ENCODE assay signal across 1 cellular context in the genomic region with DNA sequence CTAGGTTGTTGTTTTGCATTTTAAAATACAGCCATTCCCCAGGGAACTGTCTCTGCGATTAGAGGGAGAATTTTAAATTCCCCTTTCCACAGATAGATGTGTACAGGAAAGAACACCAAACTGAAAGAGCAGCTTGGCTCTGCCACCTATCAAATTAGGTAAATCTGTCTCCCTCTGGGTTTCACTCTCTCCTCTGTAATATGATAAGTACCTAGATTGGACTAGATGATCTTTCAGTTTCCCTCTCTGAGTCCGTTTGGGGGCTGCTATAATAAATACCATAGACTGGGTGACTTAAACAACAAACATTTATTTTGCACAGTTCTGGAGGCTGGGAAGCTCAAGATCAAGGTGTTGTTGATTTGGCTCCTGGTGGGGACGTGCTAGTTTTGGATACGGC.
TF ChIP-seq lines count a peak whose summit lies in the region.

No MANE protein-coding gene starts in this region.

TF ChIP-seq in H1, 55 proteins besides CTCF, POLR2A, EP300 and RAD21:
- TF ChIP-seq, protein P1, sequence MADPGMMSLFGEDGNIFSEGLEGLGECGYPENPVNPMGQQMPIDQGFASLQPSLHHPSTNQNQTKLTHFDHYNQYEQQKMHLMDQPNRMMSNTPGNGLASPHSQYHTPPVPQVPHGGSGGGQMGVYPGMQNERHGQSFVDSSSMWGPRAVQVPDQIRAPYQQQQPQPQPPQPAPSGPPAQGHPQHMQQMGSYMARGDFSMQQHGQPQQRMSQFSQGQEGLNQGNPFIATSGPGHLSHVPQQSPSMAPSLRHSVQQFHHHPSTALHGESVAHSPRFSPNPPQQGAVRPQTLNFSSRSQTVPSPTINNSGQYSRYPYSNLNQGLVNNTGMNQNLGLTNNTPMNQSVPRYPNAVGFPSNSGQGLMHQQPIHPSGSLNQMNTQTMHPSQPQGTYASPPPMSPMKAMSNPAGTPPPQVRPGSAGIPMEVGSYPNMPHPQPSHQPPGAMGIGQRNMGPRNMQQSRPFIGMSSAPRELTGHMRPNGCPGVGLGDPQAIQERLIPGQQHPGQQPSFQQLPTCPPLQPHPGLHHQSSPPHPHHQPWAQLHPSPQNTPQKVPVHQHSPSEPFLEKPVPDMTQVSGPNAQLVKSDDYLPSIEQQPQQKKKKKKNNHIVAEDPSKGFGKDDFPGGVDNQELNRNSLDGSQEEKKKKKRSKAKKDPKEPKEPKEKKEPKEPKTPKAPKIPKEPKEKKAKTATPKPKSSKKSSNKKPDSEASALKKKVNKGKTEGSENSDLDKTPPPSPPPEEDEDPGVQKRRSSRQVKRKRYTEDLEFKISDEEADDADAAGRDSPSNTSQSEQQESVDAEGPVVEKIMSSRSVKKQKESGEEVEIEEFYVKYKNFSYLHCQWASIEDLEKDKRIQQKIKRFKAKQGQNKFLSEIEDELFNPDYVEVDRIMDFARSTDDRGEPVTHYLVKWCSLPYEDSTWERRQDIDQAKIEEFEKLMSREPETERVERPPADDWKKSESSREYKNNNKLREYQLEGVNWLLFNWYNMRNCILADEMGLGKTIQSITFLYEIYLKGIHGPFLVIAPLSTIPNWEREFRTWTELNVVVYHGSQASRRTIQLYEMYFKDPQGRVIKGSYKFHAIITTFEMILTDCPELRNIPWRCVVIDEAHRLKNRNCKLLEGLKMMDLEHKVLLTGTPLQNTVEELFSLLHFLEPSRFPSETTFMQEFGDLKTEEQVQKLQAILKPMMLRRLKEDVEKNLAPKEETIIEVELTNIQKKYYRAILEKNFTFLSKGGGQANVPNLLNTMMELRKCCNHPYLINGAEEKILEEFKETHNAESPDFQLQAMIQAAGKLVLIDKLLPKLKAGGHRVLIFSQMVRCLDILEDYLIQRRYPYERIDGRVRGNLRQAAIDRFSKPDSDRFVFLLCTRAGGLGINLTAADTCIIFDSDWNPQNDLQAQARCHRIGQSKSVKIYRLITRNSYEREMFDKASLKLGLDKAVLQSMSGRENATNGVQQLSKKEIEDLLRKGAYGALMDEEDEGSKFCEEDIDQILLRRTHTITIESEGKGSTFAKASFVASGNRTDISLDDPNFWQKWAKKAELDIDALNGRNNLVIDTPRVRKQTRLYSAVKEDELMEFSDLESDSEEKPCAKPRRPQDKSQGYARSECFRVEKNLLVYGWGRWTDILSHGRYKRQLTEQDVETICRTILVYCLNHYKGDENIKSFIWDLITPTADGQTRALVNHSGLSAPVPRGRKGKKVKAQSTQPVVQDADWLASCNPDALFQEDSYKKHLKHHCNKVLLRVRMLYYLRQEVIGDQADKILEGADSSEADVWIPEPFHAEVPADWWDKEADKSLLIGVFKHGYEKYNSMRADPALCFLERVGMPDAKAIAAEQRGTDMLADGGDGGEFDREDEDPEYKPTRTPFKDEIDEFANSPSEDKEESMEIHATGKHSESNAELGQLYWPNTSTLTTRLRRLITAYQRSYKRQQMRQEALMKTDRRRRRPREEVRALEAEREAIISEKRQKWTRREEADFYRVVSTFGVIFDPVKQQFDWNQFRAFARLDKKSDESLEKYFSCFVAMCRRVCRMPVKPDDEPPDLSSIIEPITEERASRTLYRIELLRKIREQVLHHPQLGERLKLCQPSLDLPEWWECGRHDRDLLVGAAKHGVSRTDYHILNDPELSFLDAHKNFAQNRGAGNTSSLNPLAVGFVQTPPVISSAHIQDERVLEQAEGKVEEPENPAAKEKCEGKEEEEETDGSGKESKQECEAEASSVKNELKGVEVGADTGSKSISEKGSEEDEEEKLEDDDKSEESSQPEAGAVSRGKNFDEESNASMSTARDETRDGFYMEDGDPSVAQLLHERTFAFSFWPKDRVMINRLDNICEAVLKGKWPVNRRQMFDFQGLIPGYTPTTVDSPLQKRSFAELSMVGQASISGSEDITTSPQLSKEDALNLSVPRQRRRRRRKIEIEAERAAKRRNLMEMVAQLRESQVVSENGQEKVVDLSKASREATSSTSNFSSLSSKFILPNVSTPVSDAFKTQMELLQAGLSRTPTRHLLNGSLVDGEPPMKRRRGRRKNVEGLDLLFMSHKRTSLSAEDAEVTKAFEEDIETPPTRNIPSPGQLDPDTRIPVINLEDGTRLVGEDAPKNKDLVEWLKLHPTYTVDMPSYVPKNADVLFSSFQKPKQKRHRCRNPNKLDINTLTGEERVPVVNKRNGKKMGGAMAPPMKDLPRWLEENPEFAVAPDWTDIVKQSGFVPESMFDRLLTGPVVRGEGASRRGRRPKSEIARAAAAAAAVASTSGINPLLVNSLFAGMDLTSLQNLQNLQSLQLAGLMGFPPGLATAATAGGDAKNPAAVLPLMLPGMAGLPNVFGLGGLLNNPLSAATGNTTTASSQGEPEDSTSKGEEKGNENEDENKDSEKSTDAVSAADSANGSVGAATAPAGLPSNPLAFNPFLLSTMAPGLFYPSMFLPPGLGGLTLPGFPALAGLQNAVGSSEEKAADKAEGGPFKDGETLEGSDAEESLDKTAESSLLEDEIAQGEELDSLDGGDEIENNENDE (IDR thresholded peaks at IDR 0.05; ENCODE audit: insufficient replicate concordance, low read length) = no peak
- TF ChIP-seq, protein P2, sequence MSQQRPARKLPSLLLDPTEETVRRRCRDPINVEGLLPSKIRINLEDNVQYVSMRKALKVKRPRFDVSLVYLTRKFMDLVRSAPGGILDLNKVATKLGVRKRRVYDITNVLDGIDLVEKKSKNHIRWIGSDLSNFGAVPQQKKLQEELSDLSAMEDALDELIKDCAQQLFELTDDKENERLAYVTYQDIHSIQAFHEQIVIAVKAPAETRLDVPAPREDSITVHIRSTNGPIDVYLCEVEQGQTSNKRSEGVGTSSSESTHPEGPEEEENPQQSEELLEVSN (IDR thresholded peaks at IDR 0.05) = no peak
- no peak for TF ChIP-seq HDAC6 (IDR thresholded peaks at IDR 0.05; ENCODE audit: low read depth, low read length)
- no peak for TF ChIP-seq FOSL1 (IDR thresholded peaks at IDR 0.05; ENCODE audit: insufficient read depth, low read depth, low read length)
- TF ChIP-seq JUND (IDR thresholded peaks at IDR 0.05; ENCODE audit: low read length) = no peak
- no peak for TF ChIP-seq TAF1 (IDR thresholded peaks at IDR 0.05; ENCODE audit: low read depth, low read length)
- TF ChIP-seq RNF2 (IDR thresholded peaks at IDR 0.05; ENCODE audit: borderline replicate concordance, low read depth, low read length, missing control alignments, poor library complexity, severe bottlenecking) = no peak
- no peak for TF ChIP-seq SP4 (IDR thresholded peaks at IDR 0.05; ENCODE audit: low read length)
- TF ChIP-seq TAF7 (optimal IDR thresholded peaks at IDR 0.05; ENCODE audit: borderline replicate concordance, low read depth, low read length) = no peak
- TF ChIP-seq JUN (IDR thresholded peaks at IDR 0.05; ENCODE audit: low read depth, low read length) = no peak
- no peak for TF ChIP-seq CHD2 (IDR thresholded peaks at IDR 0.05; ENCODE audit: low read length)
- no peak for TF ChIP-seq PHF8 (conservative IDR thresholded peaks at IDR 0.05; ENCODE audit: low read depth, low read length)
TF ChIP-seq in H1: peak in this region for 0.
